In the genomic region with DNA sequence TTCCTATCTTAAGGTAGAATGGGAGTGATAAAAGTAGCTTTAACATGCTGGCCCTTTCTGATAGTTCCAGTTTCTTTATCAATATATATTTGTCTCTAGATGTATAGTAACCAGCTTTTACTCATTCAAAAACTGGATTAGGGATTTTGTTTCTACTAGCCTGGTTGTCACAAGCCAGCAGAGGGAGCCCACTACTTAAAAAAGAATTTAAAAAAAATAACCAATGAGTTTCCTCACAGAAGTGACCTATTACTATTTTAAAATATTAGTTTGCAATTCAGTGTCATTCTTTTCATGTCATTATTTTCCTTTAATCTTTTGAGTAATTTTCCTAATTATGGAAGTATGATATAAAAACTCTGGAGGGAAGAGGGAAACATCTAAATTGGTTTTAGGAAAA, we compare ENCODE assay signal across 8 cellular contexts.
A peak's percentile ranks its signal among the peaks of the same experiment; 100 is the strongest.
DNase-seq lines count a peak whose midpoint lies in the region; ATAC-seq and TF ChIP-seq lines count a peak whose summit lies in the region.

No MANE protein-coding gene starts in this region.

- no peak overlapping the region for H3K4me3 Mint-ChIP-seq in activated CD8-positive, alpha-beta T cell treated with anti-CD3 and anti-CD28 coated beads for 36 hours

- H3K27me3 Mint-ChIP-seq in activated CD8-positive, alpha-beta T cell treated with anti-CD3 and anti-CD28 coated beads for 36 hours, result no peaks in the 10 kb centered on the region

- TF ChIP-seq EP300 in upper lobe of left lung (IDR thresholded peaks at IDR 0.05), result no peak

- intact Hi-C loops in A673 (cut with micrococcal nuclease; ENCODE audit: unreplicated experiment), result loop anchor here (2.0 to 5.0 kb wide), 3 partner anchors 80 to 287 kb away; no protein-coding TSS in a partner anchor
- intact Hi-C loops in activated CD8-positive, alpha-beta T cell treated with anti-CD3 and anti-CD28 coated beads for 36 hours (cut with micrococcal nuclease), result no loop called here

- no peak for TF ChIP-seq POLR2A in upper lobe of left lung (IDR thresholded peaks at IDR 0.05)

- H3K36me3 Mint-ChIP-seq in activated CD8-positive, alpha-beta T cell treated with anti-CD3 and anti-CD28 coated beads for 36 hours (ENCODE audit: low read depth), result peaks cover 3% of the 10 kb centered on the region

- TF ChIP-seq CTCF in A673 (conservative IDR thresholded peaks at IDR 0.05; ENCODE audit: low read depth, low read length), result peak; percentile 78
- TF ChIP-seq CTCF in activated CD8-positive, alpha-beta T cell treated with anti-CD3 and anti-CD28 coated beads for 36 hours (IDR thresholded peaks at IDR 0.05), result peak; percentile 60
- TF ChIP-seq CTCF in upper lobe of left lung (IDR thresholded peaks at IDR 0.05), result peak in 4 of 6 experiments; percentile 31 to 48 (median 37)

- H3K27ac Mint-ChIP-seq in activated CD8-positive, alpha-beta T cell treated with anti-CD3 and anti-CD28 coated beads for 36 hours, result no peak overlapping the region

- BruUV-seq in A673 (replicated peaks; lab: Mats Ljungman, UMichigan), result no TSS peak

- CTCF ChIA-PET in A673 (lab: Charles Lee), result interaction anchor here (0.6 to 1.0 kb wide), 4 partner anchors 99 to 203 kb away, joined by 3 to 8 read pairs (median 4); no protein-coding TSS in a partner anchor
- CTCF ChIA-PET in activated CD8-positive, alpha-beta T cell treated with anti-CD3 and anti-CD28 coated beads for 36 hours (lab: Charles Lee), result interaction anchor here (0.6 to 1.3 kb wide), 5 partner anchors 17 to 283 kb away, joined by 3 to 6 read pairs (median 4); no protein-coding TSS in a partner anchor

- H3K36me3 ChIP-seq in A673 (ENCODE audit: insufficient read depth, low read length, poor library complexity, severe bottlenecking) (no peaks in the 10 kb centered on the region), upper lobe of left lung (peaks cover 0 to 4% (median 0%) of the 10 kb centered on the region in 4 donors)

- peaks cover 2% of the 10 kb centered on the region for H3K4me1 Mint-ChIP-seq in activated CD8-positive, alpha-beta T cell treated with anti-CD3 and anti-CD28 coated beads for 36 hours (ENCODE audit: low read depth)

- DNase-seq in A673 (ENCODE audit: low spot score), result peak; percentile 68
- peak; percentile 12 for DNase-seq in GF-D8 (lab: John Stamatoyannopoulos, UW)
- DNase-seq in MV-4-11 (lab: John Stamatoyannopoulos, UW), result peak; percentile 35
- peak; percentile 43 for DNase-seq in activated CD8-positive, alpha-beta T cell treated with anti-CD3 and anti-CD28 coated beads for 36 hours
- DNase-seq in iPS-NIHi11 (ENCODE audit: low spot score), result peak; percentile 16
- no peak for DNase-seq in upper lobe of left lung
- no peak for DNase-seq in C1 segment of cervical spinal cord (lab: John Stamatoyannopoulos, UW)
- no peak for DNase-seq in activated T-cell treated with anti-CD3 and anti-CD28 coated beads, Interleukin-2, amount 50 U/mL, for 1 hour

- H3K4me3 ChIP-seq in A673 (ENCODE audit: low read depth, low read length, poor library complexity, severe bottlenecking) (no peak overlapping the region), upper lobe of left lung (no peak overlapping the region)

- ATAC-seq in activated CD8-positive, alpha-beta T cell treated with anti-CD3 and anti-CD28 coated beads for 36 hours, result no peak
- no peak for ATAC-seq in upper lobe of left lung (ENCODE audit: low FRiP score in 2 of 2)

- no peaks in the 10 kb centered on the region for H3K9me3 ChIP-seq in A673 (ENCODE audit: low read depth, low read length, poor library complexity, severe bottlenecking)
- no peaks in the 10 kb centered on the region for H3K9me3 ChIP-seq in upper lobe of left lung

- POLR2A ChIA-PET in A673 (lab: Charles Lee; ENCODE audit: low non-redundant PET), result interaction anchor here (0.5 kb wide), 1 partner anchor 126 kb away, joined by 4 read pairs; no protein-coding TSS in a partner anchor
- POLR2A ChIA-PET in activated CD8-positive, alpha-beta T cell treated with anti-CD3 and anti-CD28 coated beads for 36 hours (lab: Charles Lee), result interaction anchor here (0.7 kb wide), 1 partner anchor 216 kb away, joined by 3 read pairs; no protein-coding TSS in a partner anchor

- H3K4me1 ChIP-seq in A673 (ENCODE audit: insufficient read depth, low read length, poor library complexity, severe bottlenecking) (no peaks in the 10 kb centered on the region), upper lobe of left lung (no peaks in the 10 kb centered on the region)

- H3K27me3 ChIP-seq in A673 (replicated peaks; ENCODE audit: insufficient read depth, low read depth, low read length, poor library complexity) (no peaks in the 10 kb centered on the region), upper lobe of left lung (no peaks in the 10 kb centered on the region)

- no peaks in the 10 kb centered on the region for H3K9me3 Mint-ChIP-seq in activated CD8-positive, alpha-beta T cell treated with anti-CD3 and anti-CD28 coated beads for 36 hours

- H3K27ac ChIP-seq in A673 (ENCODE audit: low read depth, low read length, poor library complexity, severe bottlenecking) (no peak overlapping the region), upper lobe of left lung (no peak overlapping the region)

Comparison
In these comparisons a context has a peak if more than half of its experiments do, and no peak if none do; other contexts are left out.
1. DNase-seq: peak in A673 (single experiment), GF-D8 (single experiment), MV-4-11 (single experiment), activated CD8-positive, alpha-beta T cell treated with anti-CD3 and anti-CD28 coated beads for 36 hours (single experiment) and iPS-NIHi11 (single experiment); none in upper lobe of left lung (0 of 2), C1 segment of cervical spinal cord (0 of 14) and activated T-cell treated with anti-CD3 and anti-CD28 coated beads, Interleukin-2, amount 50 U/mL, for 1 hour (single experiment).
2. Peak in every context shown above with its lines, with median percentiles within 50 percentile points of each other: CTCF ChIP-seq.